ENCODE assay signal across 2 cellular contexts in genomic region chr15:93028111-93028631, GRCh38.
TF ChIP-seq lines count a peak whose summit lies in the region.

No MANE protein-coding gene starts in this region.

TF ChIP-seq in SK-N-SH, 30 proteins besides CTCF, POLR2A, EP300 and RAD21 (continued from another document):
- TF ChIP-seq MAX (IDR thresholded peaks at IDR 0.05; ENCODE audit: low read depth) = no peak
- TF ChIP-seq ELF1 (IDR thresholded peaks at IDR 0.05) = no peak
- TF ChIP-seq CHD2 (IDR thresholded peaks at IDR 0.05; ENCODE audit: low read length, partially characterized antibody) = no peak
- TF ChIP-seq POLR2AphosphoS5 (IDR thresholded peaks at IDR 0.05; ENCODE audit: low read depth, low read length) = no peak; the same call in 1 of the 2 replicates
- no peak for TF ChIP-seq TCF12 (IDR thresholded peaks at IDR 0.05)
- no peak for TF ChIP-seq FOSL2 (IDR thresholded peaks at IDR 0.05; ENCODE audit: borderline replicate concordance, low read depth)
- TF ChIP-seq, protein P1, sequence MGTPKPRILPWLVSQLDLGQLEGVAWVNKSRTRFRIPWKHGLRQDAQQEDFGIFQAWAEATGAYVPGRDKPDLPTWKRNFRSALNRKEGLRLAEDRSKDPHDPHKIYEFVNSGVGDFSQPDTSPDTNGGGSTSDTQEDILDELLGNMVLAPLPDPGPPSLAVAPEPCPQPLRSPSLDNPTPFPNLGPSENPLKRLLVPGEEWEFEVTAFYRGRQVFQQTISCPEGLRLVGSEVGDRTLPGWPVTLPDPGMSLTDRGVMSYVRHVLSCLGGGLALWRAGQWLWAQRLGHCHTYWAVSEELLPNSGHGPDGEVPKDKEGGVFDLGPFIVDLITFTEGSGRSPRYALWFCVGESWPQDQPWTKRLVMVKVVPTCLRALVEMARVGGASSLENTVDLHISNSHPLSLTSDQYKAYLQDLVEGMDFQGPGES (IDR thresholded peaks at IDR 0.05; ENCODE audit: low read depth, low read length) = no peak
- TF ChIP-seq TAF1 (IDR thresholded peaks at IDR 0.05; ENCODE audit: borderline replicate concordance, low read depth, low read length) = no peak
- no peak for TF ChIP-seq RCOR1 (IDR thresholded peaks at IDR 0.05; ENCODE audit: low read length)
- TF ChIP-seq FOXJ3 (CRISPR knock-in tag; IDR thresholded peaks at IDR 0.05) = no peak

TF ChIP-seq in liver, 16 proteins besides CTCF, POLR2A, EP300 and RAD21 (continued from another document):
- no peak for TF ChIP-seq REST (IDR thresholded peaks at IDR 0.05)
- no peak for TF ChIP-seq FOXA2 (IDR thresholded peaks at IDR 0.05)
- no peak for TF ChIP-seq JUND (IDR thresholded peaks at IDR 0.05)
- no peak for TF ChIP-seq HNF4G (IDR thresholded peaks at IDR 0.05)
